9 cellular contexts compared by ENCODE assay signal in the genomic region with DNA sequence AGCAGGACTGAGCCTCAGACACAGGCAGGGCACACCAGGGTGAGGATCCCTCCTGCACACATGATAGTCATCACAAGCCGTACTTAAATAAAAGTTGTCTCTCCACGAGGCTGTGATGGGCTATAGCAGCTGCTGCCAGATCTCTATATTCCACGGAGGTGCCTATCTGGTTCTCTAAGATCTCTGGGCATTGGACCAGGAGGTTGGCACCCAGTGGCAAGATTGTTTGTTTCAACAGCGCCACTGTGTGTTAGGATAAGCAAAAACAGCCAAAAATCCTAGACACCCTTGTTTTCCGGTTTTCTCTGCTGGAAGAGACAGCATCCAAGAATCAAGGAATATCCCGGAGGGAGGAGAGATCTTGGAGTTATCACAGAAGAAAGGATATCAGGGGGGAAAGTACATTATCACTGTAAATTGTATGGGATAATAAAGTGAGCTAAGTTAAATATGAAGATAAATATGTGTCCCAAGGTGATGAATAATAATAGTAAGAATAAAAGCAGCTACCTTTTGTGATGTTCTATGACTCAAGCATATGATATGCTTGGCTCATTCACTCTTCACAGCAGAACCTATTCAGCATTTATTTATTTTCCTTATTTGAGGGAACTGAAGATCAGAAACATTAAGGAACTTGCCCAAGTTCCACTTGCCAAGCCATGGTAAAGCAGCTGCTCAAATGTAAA.
DNase-seq lines count a peak whose midpoint lies in the region; ATAC-seq and TF ChIP-seq lines count a peak whose summit lies in the region.
"Had no signal": no experiment of that assay in that cellular context is flagged by ENCODE, and none has a peak within 500 bp of the region (broad histone marks: within the 10 kb centered on the region; RNA-seq: fewer than 3 reads in every experiment).

No MANE protein-coding gene starts in this region.

- peaks cover 0 to 3% of the 10 kb centered on the region in 2 donors for H3K9me3 Mint-ChIP-seq in activated T-cell treated with anti-CD3 and anti-CD28 coated beads, Interleukin-2, amount 50 U/mL, for 72 hours
- H3K9me3 Mint-ChIP-seq: activated naive CD8-positive, alpha-beta T cell treated with anti-CD3 and anti-CD28 coated beads, Interleukin-2, amount 10 ng/mL, durations not matched to agents 7 days and 5 days had no signal

- H3K27ac ChIP-seq in MM.1S (ENCODE audit: low read length) (no peak overlapping the region), VCaP (no peak overlapping the region), neuronal stem cell (replicated peaks; ENCODE audit: low read length) (no peak overlapping the region)

- no peaks in the 10 kb centered on the region for H3K79me2 ChIP-seq in MM.1S (ENCODE audit: low read length)

- H3K4me1 Mint-ChIP-seq in activated T-cell treated with anti-CD3 and anti-CD28 coated beads, Interleukin-2, amount 50 U/mL, for 72 hours (ENCODE audit: low read depth) = no peaks in the 10 kb centered on the region

- H2AFZ ChIP-seq in MM.1S (ENCODE audit: low read length) = no peak overlapping the region
- H2AFZ ChIP-seq in neuronal stem cell (ENCODE audit: low read length) = no peak overlapping the region

- no CpG with 5 or more reads among the region's 6 CpGs for WGBS in neuronal stem cell (ENCODE audit: extremely low coverage in 2 of 2, insufficient read length in 2 of 2, insufficient replicate concordance in 1 of 2), 2 donors

- H4K20me1 ChIP-seq in MM.1S (ENCODE audit: insufficient read depth, low read length) = no peaks in the 10 kb centered on the region

- H3K14ac ChIP-seq in neuronal stem cell (ENCODE audit: low read length) = no peak overlapping the region

- DNase-seq in activated T-cell treated with anti-CD3 and anti-CD28 coated beads, Interleukin-2, amount 50 U/mL, for 72 hours = peak; percentile 12 to 23
- no peak for DNase-seq in activated T-cell treated with anti-CD3 and anti-CD28 coated beads, Interleukin-2, amount 50 U/mL, for 48 hours
- DNase-seq in MM.1S = peak; percentile 44
- peak; percentile 66 for DNase-seq in glomerular visceral epithelial cell (ENCODE audit: extremely low spot score)
- peak; percentile 15 for DNase-seq in retinal pigment epithelial cell (ENCODE audit: low read depth)
- DNase-seq in neuronal stem cell (ENCODE audit: low spot score) = no peak
- DNase-seq: activated naive CD8-positive, alpha-beta T cell treated with anti-CD3 and anti-CD28 coated beads, Interleukin-2, amount 10 ng/mL, durations not matched to agents 7 days and 5 days had no signal

- H3F3A ChIP-seq in MM.1S (ENCODE audit: insufficient read depth, low read length) = no peaks in the 10 kb centered on the region

- H4K8ac ChIP-seq in neuronal stem cell (ENCODE audit: low read depth, low read length) = no peak overlapping the region

- no peak overlapping the region for H3K27ac Mint-ChIP-seq in activated T-cell treated with anti-CD3 and anti-CD28 coated beads, Interleukin-2, amount 50 U/mL, for 72 hours
- H3K27ac Mint-ChIP-seq: activated naive CD8-positive, alpha-beta T cell treated with anti-CD3 and anti-CD28 coated beads, Interleukin-2, amount 10 ng/mL, durations not matched to agents 7 days and 5 days had no signal

- H3K4me3 Mint-ChIP-seq in activated T-cell treated with anti-CD3 and anti-CD28 coated beads, Interleukin-2, amount 50 U/mL, for 72 hours = no peak overlapping the region
- H3K4me3 Mint-ChIP-seq: activated naive CD8-positive, alpha-beta T cell treated with anti-CD3 and anti-CD28 coated beads, Interleukin-2, amount 10 ng/mL, durations not matched to agents 7 days and 5 days had no signal

- no peaks in the 10 kb centered on the region for H3K4me1 ChIP-seq in MM.1S (ENCODE audit: low read length)
- no peaks in the 10 kb centered on the region for H3K4me1 ChIP-seq in neuronal stem cell (ENCODE audit: control insufficient read depth in 2 of 2, insufficient read depth in 1 of 2, low read depth in 1 of 2, low read length in 2 of 2)

- H3K4ac ChIP-seq in neuronal stem cell (ENCODE audit: low read length) = no peak overlapping the region

- ATAC-seq in activated T-cell treated with anti-CD3 and anti-CD28 coated beads, Interleukin-2, amount 50 U/mL, for 72 hours (replicated peaks in 1 of 2) = peak in 1 of 2 donors; percentile 32
- no peak for ATAC-seq in GM21717 (IDR thresholded peaks at IDR 0.05; ENCODE audit: unreplicated experiment)

- H3K23ac ChIP-seq in neuronal stem cell (ENCODE audit: low read depth, low read length, poor library complexity) = no peak overlapping the region

- no peaks in the 10 kb centered on the region for H3K9me2 ChIP-seq in MM.1S (replicated peaks; ENCODE audit: insufficient read depth, low read length)

- no peak overlapping the region for H3K4me3 ChIP-seq in MM.1S (ENCODE audit: low read length)
- no peak overlapping the region for H3K4me3 ChIP-seq in retinal pigment epithelial cell (ENCODE audit: low read length)
- no peak overlapping the region for H3K4me3 ChIP-seq in neuronal stem cell (ENCODE audit: low read length in 2 of 2)

- H3K27me3 ChIP-seq in MM.1S (replicated peaks; ENCODE audit: insufficient read depth, low read length) (no peaks in the 10 kb centered on the region), neuronal stem cell (ENCODE audit: control insufficient read depth in 3 of 3, insufficient read depth in 3 of 3, low read depth in 1 of 3, low read length in 3 of 3) (peaks cover 0 to 13% (median 0%) of the 10 kb centered on the region in 3 experiments)

- no peaks in the 10 kb centered on the region for H3K79me1 ChIP-seq in neuronal stem cell (ENCODE audit: low read depth, low read length)

- H3K4me2 ChIP-seq in MM.1S (ENCODE audit: low read depth, low read length) = no peak overlapping the region
- H3K4me2 ChIP-seq in neuronal stem cell (ENCODE audit: insufficient read depth, low read length, poor library complexity, severe bottlenecking) = no peak overlapping the region

- H3K9ac ChIP-seq in MM.1S (ENCODE audit: low read length) = no peak overlapping the region
- no peak overlapping the region for H3K9ac ChIP-seq in neuronal stem cell (ENCODE audit: low read depth, low read length, poor library complexity)

- no peak overlapping the region for H2BK15ac ChIP-seq in neuronal stem cell (ENCODE audit: low read length)

- H3K18ac ChIP-seq in neuronal stem cell (ENCODE audit: low read length) = no peak overlapping the region

- peak; percentile 56 for TF ChIP-seq CTCF in MM.1S (IDR thresholded peaks at IDR 0.05; ENCODE audit: low read length)
- peak; percentile 89 for TF ChIP-seq CTCF in VCaP (conservative IDR thresholded peaks at IDR 0.05)
- peak; percentile 73 for TF ChIP-seq CTCF in retinal pigment epithelial cell (conservative IDR thresholded peaks at IDR 0.05; ENCODE audit: low read depth, low read length)

- H3K36me3 Mint-ChIP-seq in activated T-cell treated with anti-CD3 and anti-CD28 coated beads, Interleukin-2, amount 50 U/mL, for 72 hours (ENCODE audit: insufficient read depth in 2 of 2) = peaks cover 0 to 1% of the 10 kb centered on the region in 2 donors

- H4K91ac ChIP-seq in neuronal stem cell (ENCODE audit: low read depth, low read length, poor library complexity) = no peak overlapping the region

- no peak overlapping the region for H2AK5ac ChIP-seq in neuronal stem cell (ENCODE audit: low read depth, low read length)

- no peak overlapping the region for H2BK120ac ChIP-seq in neuronal stem cell (ENCODE audit: low read depth, low read length)

- H3K36me3 ChIP-seq in MM.1S (replicated peaks; ENCODE audit: insufficient read depth, low read length) (no peaks in the 10 kb centered on the region), neuronal stem cell (replicated peaks in 1 of 2; ENCODE audit: control insufficient read depth in 2 of 2, insufficient read depth in 2 of 2, low read length in 2 of 2) (no peaks in the 10 kb centered on the region)

- no peak overlapping the region for H2BK12ac ChIP-seq in neuronal stem cell (ENCODE audit: low read length)

- H3K9me3 ChIP-seq in MM.1S (replicated peaks; ENCODE audit: insufficient read depth, low read length) (no peaks in the 10 kb centered on the region), neuronal stem cell (replicated peaks in 1 of 2; ENCODE audit: control insufficient read depth in 2 of 2, insufficient read depth in 1 of 2, low read depth in 1 of 2, low read length in 2 of 2) (no peaks in the 10 kb centered on the region)

- H2BK5ac ChIP-seq in neuronal stem cell (ENCODE audit: low read length) = no peak overlapping the region

- H3K27me3 Mint-ChIP-seq in activated T-cell treated with anti-CD3 and anti-CD28 coated beads, Interleukin-2, amount 50 U/mL, for 72 hours (ENCODE audit: low read depth) = peaks cover 31% of the 10 kb centered on the region

Comparison
In these comparisons a context has a peak if more than half of its experiments do, and no peak if none do; other contexts are left out.
1. DNase-seq: peak in activated T-cell treated with anti-CD3 and anti-CD28 coated beads, Interleukin-2, amount 50 U/mL, for 72 hours (2 of 2), MM.1S (single experiment), glomerular visceral epithelial cell (single experiment) and retinal pigment epithelial cell (single experiment); none in activated T-cell treated with anti-CD3 and anti-CD28 coated beads, Interleukin-2, amount 50 U/mL, for 48 hours (0 of 2) and neuronal stem cell (single experiment).
2. Peak in every context shown above with its lines, with median percentiles within 50 percentile points of each other: CTCF ChIP-seq.